8 cellular contexts compared by ENCODE assay signal in genomic region chr1:44714944-44715571, GRCh38. TPM values are rescaled to one million over a fixed set of nuclear protein-coding genes. Genes with fewer than 3 reads are reported as not detected.
DNase-seq lines count a peak whose midpoint lies in the region; ATAC-seq lines count a peak whose summit lies in the region.

No MANE protein-coding gene starts in this region.

- ATAC-seq in GM18868 (IDR thresholded peaks at IDR 0.05; ENCODE audit: unreplicated experiment): peak; percentile 47
- ATAC-seq in activated naive CD4-positive, alpha-beta T cell treated with anti-CD3 and anti-CD28 coated beads, Interleukin-2, amount 50 U/mL, for 72 hours: peak; percentile 69 to 84
- no peak for ATAC-seq in HG02938 (IDR thresholded peaks at IDR 0.05; ENCODE audit: unreplicated experiment)

- in situ Hi-C loops in SK-MEL-5 (cut with HindIII; ENCODE audit: low pct_unique_long_range_greater_than_20kb, low sequenced_read_pairs): no loop called here

- DNase-seq in AG08396 (ENCODE audit: low spot score): peak; percentile 82
- peak; percentile 94 for DNase-seq in NAMALWA (ENCODE audit: low spot score)
- DNase-seq in SK-MEL-5 (ENCODE audit: low read depth, low spot score): peak; percentile 83
- peak; percentile 71 to 78 for DNase-seq in activated naive CD4-positive, alpha-beta T cell treated with anti-CD3 and anti-CD28 coated beads, Interleukin-2, amount 50 U/mL, for 72 hours (ENCODE audit: low spot score in 2 of 2)
- peak; percentile 33 to 90 (median 74) for DNase-seq in head of caudate nucleus
- DNase-seq in posterior cingulate gyrus: peak in 7 of 10 donors; percentile 29 to 94 (median 72)

- no peaks in the 10 kb centered on the region for H3K9me3 Mint-ChIP-seq in activated naive CD4-positive, alpha-beta T cell treated with anti-CD3 and anti-CD28 coated beads, Interleukin-2, amount 50 U/mL, for 72 hours

- H3K27ac Mint-ChIP-seq in activated naive CD4-positive, alpha-beta T cell treated with anti-CD3 and anti-CD28 coated beads, Interleukin-2, amount 50 U/mL, for 72 hours: peak overlapping the region in 1 of 2 donors; percentile 33

- no peaks in the 10 kb centered on the region for H3K36me3 Mint-ChIP-seq in activated naive CD4-positive, alpha-beta T cell treated with anti-CD3 and anti-CD28 coated beads, Interleukin-2, amount 50 U/mL, for 72 hours

- intact Hi-C loops in head of caudate nucleus (cut with DNase I) (no loop called here), posterior cingulate gyrus (cut with DNase I) (no loop called here)

RNA-seq across cellular contexts. Expression of gene RNU5D-1, which starts 15.9 kb away (rescaled TPM):
- not detected in 2 replicates for total RNA-seq in SK-MEL-5 (2014; rRNA removed; shearing (Covaris generic))
- not detected in 2 replicates for polyA plus RNA-seq in SK-MEL-5 (2015; cell fraction: cytosol; rRNA removed)
- not detected in 2 replicates for polyA plus RNA-seq in SK-MEL-5 (2015; cell fraction: nucleus; rRNA removed)
- total RNA-seq in activated naive CD4-positive, alpha-beta T cell treated with anti-CD3 and anti-CD28 coated beads, Interleukin-2, amount 50 U/mL, for 72 hours: not detected

RNA-seq across cellular contexts. Expression of gene KIF2C, which starts 24.6 kb away (rescaled TPM):
- 28.0 and 30.5 TPM in 2 replicates for total RNA-seq in SK-MEL-5 (2014; rRNA removed; shearing (Covaris generic))
- polyA plus RNA-seq in SK-MEL-5 (2015; cell fraction: cytosol; rRNA removed): 30.5 and 35.4 TPM in 2 replicates
- 43.0 and 49.9 TPM in 2 replicates for polyA plus RNA-seq in SK-MEL-5 (2015; cell fraction: nucleus; rRNA removed)
- 100 to 1,000 TPM in 1 of 2 donors, 10 to 100 TPM in 1; 95.2 to 228 TPM for total RNA-seq in activated naive CD4-positive, alpha-beta T cell treated with anti-CD3 and anti-CD28 coated beads, Interleukin-2, amount 50 U/mL, for 72 hours

RNA-seq across cellular contexts. Expression of gene ARMH1, which starts 40.5 kb away (rescaled TPM):
- 0.24 TPM in 1 of 2 replicates, not detected in the other for total RNA-seq in SK-MEL-5 (2014; rRNA removed; shearing (Covaris generic))
- not detected in 2 replicates for polyA plus RNA-seq in SK-MEL-5 (2015; cell fraction: cytosol; rRNA removed)
- 0.43 and 5.8 TPM in 2 replicates for polyA plus RNA-seq in SK-MEL-5 (2015; cell fraction: nucleus; rRNA removed)
- total RNA-seq in activated naive CD4-positive, alpha-beta T cell treated with anti-CD3 and anti-CD28 coated beads, Interleukin-2, amount 50 U/mL, for 72 hours: 100 to 1,000 TPM; 102 to 155 TPM

RNA-seq across cellular contexts. Expression of gene TMEM53, which starts 40.8 kb away (rescaled TPM):
- 18.0 and 20.0 TPM in 2 replicates for total RNA-seq in SK-MEL-5 (2014; rRNA removed; shearing (Covaris generic))
- 24.3 and 25.4 TPM in 2 replicates for polyA plus RNA-seq in SK-MEL-5 (2015; cell fraction: cytosol; rRNA removed)
- polyA plus RNA-seq in SK-MEL-5 (2015; cell fraction: nucleus; rRNA removed): 10.3 and 12.4 TPM in 2 replicates
- 1 to 10 TPM; 4.4 to 5.2 TPM for total RNA-seq in activated naive CD4-positive, alpha-beta T cell treated with anti-CD3 and anti-CD28 coated beads, Interleukin-2, amount 50 U/mL, for 72 hours

Comparison
In these comparisons a context has a peak if more than half of its experiments do, and no peak if none do; other contexts are left out.
1. RNA of gene ARMH1, which starts 40.5 kb away (total RNA-seq): 102 to 155 TPM in activated naive CD4-positive, alpha-beta T cell treated with anti-CD3 and anti-CD28 coated beads, Interleukin-2, amount 50 U/mL, for 72 hours; 0.24 TPM in SK-MEL-5; every median in the first group is over 10 times any median in the second.
2. Peak in every context shown above with its lines, with median percentiles within 50 percentile points of each other: DNase-seq.